8 cellular contexts compared by ENCODE assay signal in the genomic region with DNA sequence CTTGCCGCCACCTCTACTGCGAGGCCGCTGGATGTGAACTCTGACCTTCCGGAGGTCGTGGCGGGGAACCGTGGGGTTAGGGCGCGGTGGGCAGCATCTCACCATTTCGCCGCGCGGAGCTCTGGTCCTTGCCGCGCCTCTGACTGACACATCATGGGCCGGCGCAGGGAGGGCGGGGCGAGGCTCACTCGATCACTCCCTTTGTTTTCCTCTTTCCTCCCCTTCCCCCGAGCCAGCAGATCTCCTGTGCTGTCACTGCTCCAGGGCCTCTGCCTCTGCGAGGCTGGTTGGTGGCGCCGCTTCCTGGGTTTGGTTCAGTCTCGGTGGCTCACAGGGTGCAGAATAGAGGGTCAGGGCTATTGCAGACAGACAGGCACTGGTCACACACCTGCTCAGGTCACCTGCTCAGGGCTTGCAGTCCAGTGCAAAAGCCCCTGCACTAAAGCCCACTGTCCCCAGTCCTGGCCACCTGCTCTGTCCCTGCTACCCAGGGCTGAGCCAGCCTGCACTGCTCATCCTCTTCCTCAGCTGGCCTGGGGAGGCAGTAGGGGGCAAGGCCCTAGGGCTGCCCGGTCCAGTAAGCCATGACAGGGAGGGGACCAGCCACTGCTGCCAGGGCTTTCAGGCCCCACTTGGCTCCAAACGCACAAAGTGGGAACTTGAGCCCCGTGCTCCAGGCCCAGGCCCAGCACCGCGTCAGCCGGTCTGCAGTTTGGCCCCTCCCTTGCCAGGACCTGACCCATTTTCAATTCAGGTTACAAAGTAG. TPM values are rescaled to one million over a fixed set of nuclear protein-coding genes. Genes with fewer than 3 reads are reported as not detected.
DNase-seq lines count a peak whose midpoint lies in the region; ATAC-seq and TF ChIP-seq lines count a peak whose summit lies in the region.

No MANE protein-coding gene starts in this region.

- H3K4me1 ChIP-seq in CD8-positive, alpha-beta memory T cell (ENCODE audit: insufficient read depth, low read length), result peaks cover 29% of the 10 kb centered on the region

- H3K36me3 ChIP-seq in CD8-positive, alpha-beta memory T cell (ENCODE audit: insufficient read depth, low read length), result no peaks in the 10 kb centered on the region
- H3K36me3 ChIP-seq in WERI-Rb-1, result peaks cover 16% of the 10 kb centered on the region

- H3K27ac ChIP-seq in CD8-positive, alpha-beta memory T cell (ENCODE audit: low read depth, low read length), result peak overlapping the region; percentile 54
- peak overlapping the region; percentile 46; the same call in 1 of the 2 replicates for H3K27ac ChIP-seq in WERI-Rb-1

- POLR2A ChIA-PET in CD8-positive, alpha-beta memory T cell (lab: Charles Lee), result no interaction called here

- H3K9me3 Mint-ChIP-seq in CD8-positive, alpha-beta memory T cell, result no peaks in the 10 kb centered on the region
- no peaks in the 10 kb centered on the region for H3K9me3 Mint-ChIP-seq in activated CD8-positive, alpha-beta memory T cell treated with anti-CD3 and anti-CD28 coated beads, Interleukin-2, amount 10 ng/mL, durations not matched to agents 7 days and 5 days (ENCODE audit: low read depth)

- peaks cover 0 to 21% (median 0%) of the 10 kb centered on the region in 3 donors for H3K36me3 Mint-ChIP-seq in CD8-positive, alpha-beta memory T cell
- H3K36me3 Mint-ChIP-seq in activated CD8-positive, alpha-beta memory T cell treated with anti-CD3 and anti-CD28 coated beads, Interleukin-2, amount 10 ng/mL, durations not matched to agents 7 days and 5 days, result peaks cover 2% of the 10 kb centered on the region

- H3K4me1 Mint-ChIP-seq in CD8-positive, alpha-beta memory T cell, result peaks cover 26 to 67% (median 36%) of the 10 kb centered on the region in 3 donors
- H3K4me1 Mint-ChIP-seq in activated CD8-positive, alpha-beta memory T cell treated with anti-CD3 and anti-CD28 coated beads, Interleukin-2, amount 10 ng/mL, durations not matched to agents 7 days and 5 days, result peaks cover 33% of the 10 kb centered on the region

- no peak overlapping the region for H3K4me3 ChIP-seq in CD8-positive, alpha-beta memory T cell (ENCODE audit: low read length)
- H3K4me3 ChIP-seq in WERI-Rb-1 (ENCODE audit: low read depth, low read length), result no peak overlapping the region
- peak overlapping the region; percentile 13 for H3K4me3 ChIP-seq in fibroblast of villous mesenchyme (ENCODE audit: low read depth, low read length)

- no peaks in the 10 kb centered on the region for H3K27me3 ChIP-seq in CD8-positive, alpha-beta memory T cell (ENCODE audit: insufficient read depth, low read length, poor library complexity, severe bottlenecking)
- H3K27me3 ChIP-seq in WERI-Rb-1 (ENCODE audit: insufficient read depth, low read depth, severe bottlenecking), result no peaks in the 10 kb centered on the region

- H3K27ac Mint-ChIP-seq in CD8-positive, alpha-beta memory T cell, result peak overlapping the region in 6 of 8 donors; percentile 27 to 82 (median 50)
- H3K27ac Mint-ChIP-seq in activated CD8-positive, alpha-beta memory T cell treated with anti-CD3 and anti-CD28 coated beads, Interleukin-2, amount 10 ng/mL, durations not matched to agents 7 days and 5 days, result no peak overlapping the region

- CTCF ChIA-PET in CD8-positive, alpha-beta memory T cell (lab: Charles Lee), result no interaction called here
- CTCF ChIA-PET in activated CD8-positive, alpha-beta memory T cell treated with anti-CD3 and anti-CD28 coated beads, Interleukin-2, amount 10 ng/mL, durations not matched to agents 7 days and 5 days (lab: Charles Lee), result no interaction called here

- no peak for DNase-seq in CD8-positive, alpha-beta memory T cell
- DNase-seq in WERI-Rb-1, result no peak
- peak; percentile 52 for DNase-seq in fibroblast of villous mesenchyme (ENCODE audit: low read depth)
- DNase-seq in occipital lobe (lab: John Stamatoyannopoulos, UW), result peak; percentile 76
- DNase-seq in central memory CD4-positive, alpha-beta T cell, result no peak
- no peak for DNase-seq in activated CD8-positive, alpha-beta memory T cell treated with anti-CD3 and anti-CD28 coated beads, Interleukin-2, amount 10 ng/mL, durations not matched to agents 7 days and 5 days
- DNase-seq in kidney tubule cell (ENCODE audit: low spot score), result no peak

- H3K9me3 ChIP-seq in CD8-positive, alpha-beta memory T cell (ENCODE audit: low read length), result no peaks in the 10 kb centered on the region
- no peaks in the 10 kb centered on the region for H3K9me3 ChIP-seq in WERI-Rb-1 (ENCODE audit: severe bottlenecking)

- TF ChIP-seq CTCF in WERI-Rb-1 (IDR thresholded peaks at IDR 0.05; ENCODE audit: low read depth, low read length) (peak; percentile 31), fibroblast of villous mesenchyme (IDR thresholded peaks at IDR 0.05; ENCODE audit: insufficient read depth, low read depth, low read length) (no peak)

- H3K27me3 Mint-ChIP-seq in CD8-positive, alpha-beta memory T cell, result no peaks in the 10 kb centered on the region
- H3K27me3 Mint-ChIP-seq in activated CD8-positive, alpha-beta memory T cell treated with anti-CD3 and anti-CD28 coated beads, Interleukin-2, amount 10 ng/mL, durations not matched to agents 7 days and 5 days, result no peaks in the 10 kb centered on the region

- no peak overlapping the region for H3K4me3 Mint-ChIP-seq in CD8-positive, alpha-beta memory T cell
- no peak overlapping the region for H3K4me3 Mint-ChIP-seq in activated CD8-positive, alpha-beta memory T cell treated with anti-CD3 and anti-CD28 coated beads, Interleukin-2, amount 10 ng/mL, durations not matched to agents 7 days and 5 days

- no peak for ATAC-seq in activated CD8-positive, alpha-beta memory T cell treated with anti-CD3 and anti-CD28 coated beads, Interleukin-2, amount 10 ng/mL, durations not matched to agents 7 days and 5 days
- no peak for ATAC-seq in HG03135 (IDR thresholded peaks at IDR 0.05; ENCODE audit: unreplicated experiment)

RNA-seq across cellular contexts. Expression of a gene that starts 36.2 kb away (rescaled TPM):
- total RNA-seq in CD8-positive, alpha-beta memory T cell, result 10 to 100 TPM; 48.1 to 49.6 TPM
- 17.1 TPM for polyA plus RNA-seq in CD8-positive, alpha-beta memory T cell
- 40.6 and 56.6 TPM in 2 replicates for total RNA-seq in fibroblast of villous mesenchyme
- 37.4 TPM for total RNA-seq in occipital lobe
- total RNA-seq in activated CD8-positive, alpha-beta memory T cell treated with anti-CD3 and anti-CD28 coated beads, Interleukin-2, amount 10 ng/mL, durations not matched to agents 7 days and 5 days, result 10 to 100 TPM; 34.7 to 40.0 TPM

Comparison
In these comparisons a context has a peak if more than half of its experiments do, and no peak if none do; other contexts are left out.
1. DNase-seq: peak in fibroblast of villous mesenchyme (single experiment) and occipital lobe (single experiment); none in CD8-positive, alpha-beta memory T cell (0 of 5), WERI-Rb-1 (single experiment), central memory CD4-positive, alpha-beta T cell (single experiment), activated CD8-positive, alpha-beta memory T cell treated with anti-CD3 and anti-CD28 coated beads, Interleukin-2, amount 10 ng/mL, durations not matched to agents 7 days and 5 days (single experiment) and kidney tubule cell (single experiment).